Comparison of ENCODE assay signal across 24 cellular contexts in the genomic region with DNA sequence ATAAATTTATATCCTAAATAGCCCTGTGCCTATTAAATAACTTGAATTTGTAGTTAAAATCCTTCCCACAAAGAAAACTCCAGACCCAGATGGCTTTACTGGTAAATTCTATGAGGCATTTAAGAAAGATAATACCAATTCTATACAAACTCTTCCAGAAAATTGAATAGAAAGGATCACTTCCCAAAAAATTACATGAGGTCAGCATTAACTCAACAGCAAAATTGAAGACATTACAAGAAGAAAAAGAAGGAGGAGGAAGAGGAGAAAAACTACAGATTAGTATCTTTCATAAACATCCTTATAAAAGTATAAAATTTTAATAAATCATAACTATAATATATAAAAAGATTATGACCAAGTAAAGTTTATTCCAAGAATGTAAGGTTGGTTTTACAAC. TPM values are rescaled to one million over a fixed set of nuclear protein-coding genes. Genes with fewer than 3 reads are reported as not detected.
A peak's percentile ranks its signal among the peaks of the same experiment; 100 is the strongest.
DNase-seq lines count a peak whose midpoint lies in the region; ATAC-seq, FAIRE-seq and TF ChIP-seq lines count a peak whose summit lies in the region.
"Had no signal": no experiment of that assay in that cellular context is flagged by ENCODE, and none has a peak within 500 bp of the region (broad histone marks: within the 10 kb centered on the region; RNA-seq: fewer than 3 reads in every experiment).

No MANE protein-coding gene starts in this region.

- H2AK9ac ChIP-seq in IMR-90 (replicated peaks; ENCODE audit: low read depth, low read length, poor library complexity) = no peak overlapping the region

- H3K9ac ChIP-seq in HepG2 (ENCODE audit: insufficient read depth, low read depth, low read length) (no peak overlapping the region), IMR-90 (ENCODE audit: low read depth, low read length) (no peak overlapping the region), K562 (ENCODE audit: insufficient read depth in 1 of 2, low read depth in 2 of 2, low read length in 2 of 2) (no peak overlapping the region), kidney (ENCODE audit: low read length in 2 of 2) (no peak overlapping the region)
- H3K9ac ChIP-seq: BLaER1 had no signal

- no peak overlapping the region for H3K56ac ChIP-seq in IMR-90 (ENCODE audit: extremely low read depth, insufficient read depth, low read length)

- TF ChIP-seq EP300 in HepG2 (IDR thresholded peaks at IDR 0.05; ENCODE audit: low read depth in 2 of 2, low read length in 2 of 2) (no peak), HepG2 (CRISPR knock-in tag; IDR thresholded peaks at IDR 0.05; ENCODE audit: borderline replicate concordance) (no peak), K562 (IDR thresholded peaks at IDR 0.05; ENCODE audit: low read length) (no peak)

- H4K20me1 ChIP-seq in HepG2 (ENCODE audit: insufficient read depth, low read length) (no peaks in the 10 kb centered on the region), IMR-90 (ENCODE audit: insufficient read depth, low read length) (no peaks in the 10 kb centered on the region), K562 (replicated peaks; ENCODE audit: control insufficient read depth, insufficient read depth, low read length) (no peaks in the 10 kb centered on the region)
- H4K20me1 ChIP-seq: BLaER1 had no signal

- H2AFZ ChIP-seq in HepG2 (ENCODE audit: low read length) (no peak overlapping the region), IMR-90 (replicated peaks; ENCODE audit: low read length, poor library complexity) (no peak overlapping the region), K562 (ENCODE audit: low read depth, low read length) (no peak overlapping the region)

- no peaks in the 10 kb centered on the region for H3K36me3 ChIP-seq in HepG2 (replicated peaks in 1 of 2; ENCODE audit: control insufficient read depth in 1 of 2, insufficient read depth in 2 of 2, low read length in 2 of 2)
- H3K36me3 ChIP-seq in right lobe of liver = no peaks in the 10 kb centered on the region
- no peaks in the 10 kb centered on the region for H3K36me3 ChIP-seq in IMR-90 (ENCODE audit: control insufficient read depth, insufficient read depth, low read length)
- H3K36me3 ChIP-seq in K562 (ENCODE audit: control insufficient read depth, insufficient read depth, low read length) = no peaks in the 10 kb centered on the region
- H3K36me3 ChIP-seq in kidney (ENCODE audit: control insufficient read depth in 1 of 2, insufficient read depth in 2 of 2, low read length in 2 of 2) = no peaks in the 10 kb centered on the region
- H3K36me3 ChIP-seq: BE2C, BLaER1 had no signal

- no peak for DNase-seq in HepG2 (ENCODE audit: low spot score)
- no peak for DNase-seq in right lobe of liver
- DNase-seq in IMR-90 = no peak
- DNase-seq in K562 (ENCODE audit: extremely low read depth in 1 of 4, low spot score in 3 of 4) = no peak
- no peak for DNase-seq in kidney
- no peak for DNase-seq in activated T-cell treated with anti-CD3 and anti-CD28 coated beads, Interleukin-2, amount 50 U/mL, for 48 hours
- no peak for DNase-seq in anterior cingulate cortex (lab: John Stamatoyannopoulos, UW)
- no peak for DNase-seq in DMS 273 (lab: John Stamatoyannopoulos, UW; ENCODE audit: unreplicated experiment)
- DNase-seq: ACHN; BE2C; C1 segment of cervical spinal cord; CD4-positive, alpha-beta memory T cell; CD4-positive, CD25-positive, alpha-beta regulatory T cell; CD8-positive, alpha-beta memory T cell; COR-L47; DMS79 treated with DMSO at 0.1 percent for 48 hours; GF-D8 had no signal

- no peaks in the 10 kb centered on the region for H3K79me2 ChIP-seq in HepG2 (ENCODE audit: insufficient read depth, low read length)
- no peaks in the 10 kb centered on the region for H3K79me2 ChIP-seq in K562 (ENCODE audit: control insufficient read depth, insufficient read depth, low read length)

- H3K9me1 ChIP-seq in IMR-90 (ENCODE audit: insufficient read depth, low read length) (no peaks in the 10 kb centered on the region), K562 (ENCODE audit: control insufficient read depth, insufficient read depth, low read length) (no peaks in the 10 kb centered on the region)

- H4K5ac ChIP-seq in IMR-90 (ENCODE audit: low read depth, low read length) = no peak overlapping the region

- peaks cover 0 to 1% of the 10 kb centered on the region in 2 experiments; a peak in 3 of 5 replicates for H3K27me3 ChIP-seq in HepG2 (ENCODE audit: control insufficient read depth in 1 of 2, insufficient read depth in 2 of 2, low read length in 2 of 2)
- no peaks in the 10 kb centered on the region for H3K27me3 ChIP-seq in right lobe of liver
- H3K27me3 ChIP-seq in IMR-90 (ENCODE audit: control insufficient read depth, insufficient read depth, low read length) = no peaks in the 10 kb centered on the region
- H3K27me3 ChIP-seq in K562 (ENCODE audit: control insufficient read depth in 2 of 2, insufficient read depth in 2 of 2, low read length in 2 of 2) = peaks cover 0 to 4% of the 10 kb centered on the region in 2 experiments; a peak in 2 of 5 replicates
- H3K27me3 ChIP-seq: BE2C, BLaER1 had no signal

- no peak overlapping the region for H4K8ac ChIP-seq in IMR-90 (ENCODE audit: low read depth in 2 of 2, low read length in 2 of 2)

- no peaks in the 10 kb centered on the region for H3K4me1 ChIP-seq in HepG2 (ENCODE audit: insufficient read depth, low read length)
- no peaks in the 10 kb centered on the region for H3K4me1 ChIP-seq in right lobe of liver
- no peaks in the 10 kb centered on the region for H3K4me1 ChIP-seq in IMR-90 (ENCODE audit: control insufficient read depth, insufficient read depth, low read length)
- H3K4me1 ChIP-seq in K562 (replicated peaks in 1 of 2; ENCODE audit: control insufficient read depth in 2 of 2, insufficient read depth in 2 of 2, low read length in 2 of 2) = no peaks in the 10 kb centered on the region
- no peaks in the 10 kb centered on the region for H3K4me1 ChIP-seq in kidney (ENCODE audit: control insufficient read depth in 1 of 2, insufficient read depth in 1 of 2, low read depth in 1 of 2, low read length in 2 of 2)
- H3K4me1 ChIP-seq: BE2C had no signal

- H2BK20ac ChIP-seq in IMR-90 (ENCODE audit: low read depth, low read length) = no peak overlapping the region

- no peak for TF ChIP-seq POLR2A in HepG2 (IDR thresholded peaks at IDR 0.05; ENCODE audit: insufficient read depth in 1 of 2, low read depth in 2 of 2, low read length in 2 of 2)
- TF ChIP-seq POLR2A in right lobe of liver (IDR thresholded peaks at IDR 0.05) = no peak
- no peak for TF ChIP-seq POLR2A in IMR-90 (IDR thresholded peaks at IDR 0.05; ENCODE audit: low read depth, low read length)
- no peak for TF ChIP-seq POLR2A in K562 (conservative IDR thresholded peaks at IDR 0.05)

- H2BK120ac ChIP-seq in IMR-90 (ENCODE audit: low read depth, low read length) = no peak overlapping the region

- no peak overlapping the region for H2AK5ac ChIP-seq in IMR-90 (ENCODE audit: low read depth, low read length)

- H3K4me2 ChIP-seq in HepG2 (ENCODE audit: low read depth, low read length) (no peak overlapping the region), IMR-90 (ENCODE audit: low read depth, low read length) (no peak overlapping the region), K562 (ENCODE audit: insufficient read depth, low read length) (no peak overlapping the region)
- H3K4me2 ChIP-seq: BLaER1 had no signal

- dilution Hi-C loops in IMR-90 (cut with HindIII; ENCODE audit: low sequenced_read_pairs, unreplicated experiment) = no loop called here

- TF ChIP-seq CTCF in HepG2 (CRISPR knock-in tag; IDR thresholded peaks at IDR 0.05) (no peak), right lobe of liver (IDR thresholded peaks at IDR 0.05) (no peak), IMR-90 (conservative IDR thresholded peaks at IDR 0.05; ENCODE audit: low read depth, low read length) (no peak), K562 (IDR thresholded peaks at IDR 0.05 in 2 of 3, conservative IDR thresholded peaks at IDR 0.05 in 1 of 3; ENCODE audit: insufficient read depth in 2 of 3, low read depth in 1 of 3, low read length in 3 of 3) (no peak), kidney (IDR thresholded peaks at IDR 0.05; ENCODE audit: borderline replicate concordance, extremely low read depth, insufficient read depth) (no peak)

- H3K9me3 ChIP-seq in HepG2 (ENCODE audit: low read length) (no peaks in the 10 kb centered on the region), right lobe of liver (no peaks in the 10 kb centered on the region), IMR-90 (ENCODE audit: control insufficient read depth, insufficient read depth, low read length) (no peaks in the 10 kb centered on the region), K562 (replicated peaks; ENCODE audit: control insufficient read depth, insufficient read depth, low read depth, low read length) (no peaks in the 10 kb centered on the region), kidney (ENCODE audit: control insufficient read depth in 1 of 2, low read length in 2 of 2) (peaks cover 0 to 6% of the 10 kb centered on the region in 2 donors)
- H3K9me3 ChIP-seq: BE2C, BLaER1 had no signal

- POLR2A ChIA-PET in HepG2 (lab: Yijun Ruan, JAX) = no interaction called here
- POLR2A ChIA-PET in IMR-90 (lab: Charles Lee; ENCODE audit: unreplicated experiment) = no interaction called here
- POLR2A ChIA-PET in K562 (lab: Yijun Ruan, JAX) = no interaction called here

- H2BK15ac ChIP-seq in IMR-90 (ENCODE audit: low read depth, low read length) = no peak overlapping the region

- in situ Hi-C loops in HepG2 (cut with HindIII; ENCODE audit: extremely low pct_ligation_motif_present, low pct_unique_long_range_greater_than_20kb) = no loop called here
- in situ Hi-C loops in IMR-90 (cut with MboI; ENCODE audit: low sequenced_read_pairs) = no loop called here
- in situ Hi-C loops in K562 (cut with MboI) = no loop called here

- no peak for TF ChIP-seq RAD21 in HepG2 (CRISPR knock-in tag; IDR thresholded peaks at IDR 0.05)
- no peak for TF ChIP-seq RAD21 in IMR-90 (IDR thresholded peaks at IDR 0.05; ENCODE audit: low read length)
- TF ChIP-seq RAD21 in K562 (CRISPR knock-in tag; conservative IDR thresholded peaks at IDR 0.05 in 1 of 2, IDR thresholded peaks at IDR 0.05 in 1 of 2) = no peak

- H4K91ac ChIP-seq in IMR-90 (ENCODE audit: insufficient read depth, low read depth, low read length) = no peak overlapping the region

- FAIRE-seq in HepG2 (lab: Jason Lieb, UNC) (no peak), K562 (lab: Jason Lieb, UNC) (no peak), kidney (lab: Jason Lieb, UNC) (peak; percentile 33)
- FAIRE-seq: GM12891, GM19239 had no signal

- H3K79me1 ChIP-seq in IMR-90 (ENCODE audit: low read depth in 1 of 2, low read length in 2 of 2) = no peaks in the 10 kb centered on the region

- H3K4me3 ChIP-seq in HepG2 (replicated peaks in 1 of 3; ENCODE audit: insufficient read depth in 1 of 3, low read depth in 2 of 3, low read length in 3 of 3) = no peak overlapping the region
- H3K4me3 ChIP-seq in right lobe of liver = no peak overlapping the region
- no peak overlapping the region for H3K4me3 ChIP-seq in IMR-90 (ENCODE audit: insufficient read depth, low read depth, low read length)
- H3K4me3 ChIP-seq in K562 = no peak overlapping the region
- no peak overlapping the region for H3K4me3 ChIP-seq in kidney (ENCODE audit: low read length in 2 of 2)
- H3K4me3 ChIP-seq: BLaER1 had no signal

- CTCF ChIA-PET in HepG2 (lab: Yijun Ruan, JAX; ENCODE audit: low intra/inter-chr PET ratio, low total read pairs) = no interaction called here
- CTCF ChIA-PET in IMR-90 (lab: Yijun Ruan, JAX) = no interaction called here
- CTCF ChIA-PET in K562 (lab: Yijun Ruan, JAX; ENCODE audit: low intra/inter-chr PET ratio) = no interaction called here

- BruUV-seq in HepG2 (replicated peaks; lab: Mats Ljungman, UMichigan) (no TSS peak), IMR-90 (replicated peaks; lab: Mats Ljungman, UMichigan) (no TSS peak), K562 (replicated peaks; lab: Mats Ljungman, UMichigan) (no TSS peak)

- intact Hi-C loops in HepG2 (cut with micrococcal nuclease; ENCODE audit: unreplicated experiment) (no loop called here), right lobe of liver (cut with DNase I) (no loop called here), IMR-90 (cut with micrococcal nuclease) (loop anchor here (10.0 kb wide), 1 partner anchor 138 kb away; no protein-coding TSS in a partner anchor), K562 (cut with micrococcal nuclease) (no loop called here), kidney (cut with DNase I) (no loop called here)

- no peak overlapping the region for H3K23ac ChIP-seq in IMR-90 (ENCODE audit: low read depth, low read length)

- no peak overlapping the region for H2BK5ac ChIP-seq in IMR-90 (ENCODE audit: low read depth, low read length, poor library complexity, severe bottlenecking)

- H3K4ac ChIP-seq in IMR-90 (ENCODE audit: low read depth, low read length) = no peak overlapping the region

- no peak overlapping the region for H3K27ac ChIP-seq in HepG2 (ENCODE audit: extremely low read length, insufficient read depth, low read length)
- H3K27ac ChIP-seq in right lobe of liver = no peak overlapping the region
- H3K27ac ChIP-seq in IMR-90 (ENCODE audit: insufficient read depth, low read length) = no peak overlapping the region
- H3K27ac ChIP-seq in K562 (ENCODE audit: extremely low read depth, low read depth, low read length) = no peak overlapping the region
- no peak overlapping the region for H3K27ac ChIP-seq in kidney (ENCODE audit: low read depth in 2 of 2, low read length in 2 of 2)
- H3K27ac ChIP-seq: 22Rv1, BLaER1 had no signal

- no peak overlapping the region for H3K14ac ChIP-seq in IMR-90 (replicated peaks; ENCODE audit: low read depth, low read length)

- H3K18ac ChIP-seq in IMR-90 (ENCODE audit: low read depth, low read length) = no peak overlapping the region

- ATAC-seq in HepG2 = no peak
- ATAC-seq in right lobe of liver = no peak
- no peak for ATAC-seq in IMR-90 (ENCODE audit: low read depth)
- no peak for ATAC-seq in K562

RNA-seq across cellular contexts. Expression of gene SLC6A11, which starts 29.4 kb away (rescaled TPM):
- total RNA-seq in HepG2 (2016; rRNA removed; fragmentation: Illumina TruSeq; extraction: Trizol) (16.4 and 34.5 TPM in 2 replicates), right lobe of liver (under 1 TPM in 5 of 6 experiments, not detected in 1; 0.06 to 0.42 (median 0.12) TPM), IMR-90 (2012; rRNA removed) (not detected in 2 replicates), K562 (2014; rRNA removed) (not detected in 2 replicates), K562 (2014; rRNA removed; fragmentation: Illumina TruSeq; extraction: Trizol) (not detected in 2 replicates), K562 (2015; rRNA removed; fragmentation: Illumina TruSeq; extraction: Trizol) (not detected in 2 replicates), K562 (2021) (not detected in 2 replicates), kidney (0.38 TPM)
- total RNA-seq in HepG2 (2016; cell fraction: cytosol; rRNA removed; fragmentation: Illumina TruSeq; extraction: Trizol; ENCODE audit: low read depth) = 3.6 and 3.7 TPM in 2 replicates
- 15.1 and 36.1 TPM in 2 replicates for total RNA-seq in HepG2 (2016; cell fraction: insoluble cytoplasmic fraction; rRNA removed; fragmentation: Illumina TruSeq; extraction: Trizol)
- total RNA-seq in HepG2 (2016; cell fraction: membrane; rRNA removed; fragmentation: Illumina TruSeq; extraction: Trizol) = 10.4 and 11.0 TPM in 2 replicates
- 42.8 and 45.6 TPM in 2 replicates for total RNA-seq in HepG2 (2016; cell fraction: nucleus; rRNA removed; fragmentation: Illumina TruSeq; extraction: Trizol)
- polyA plus RNA-seq in HepG2 (2011; rRNA removed) (17.9 and 30.4 TPM in 2 replicates), IMR-90 (2012; rRNA removed) (not detected in 2 replicates), K562 (2011; rRNA removed) (not detected in 2 replicates), K562 (2014; fragmentation: Illumina TruSeq; extraction: Trizol) (not detected in 2 replicates), K562 (2014; fragmentation: Nextera tagmentation; extraction: Ambion mirVana) (under 1 TPM in 1 of 2 experiments, not detected in 1; 0.04 TPM), K562 (2014; rRNA removed) (not detected in 2 replicates), kidney (ENCODE audit: insufficient read depth, low read depth, low replicate concordance) (not detected)
- 11.3 and 15.1 TPM in 2 replicates for polyA plus RNA-seq in HepG2 (2011; cell fraction: cytosol; rRNA removed)
- polyA plus RNA-seq in HepG2 (2011; cell fraction: nucleus; rRNA removed) = 48.6 and 62.7 TPM in 2 replicates
- 10.5 and 12.6 TPM in 2 replicates for polyA plus RNA-seq in HepG2 (2012)
- 2.5 TPM in 2 replicates for polyA plus RNA-seq in HepG2 (2016; cell fraction: cytosol; fragmentation: Illumina TruSeq; extraction: Trizol; ENCODE audit: low read depth)
- polyA plus RNA-seq in HepG2 (2016; cell fraction: insoluble cytoplasmic fraction; fragmentation: Illumina TruSeq; extraction: Trizol; ENCODE audit: low read depth) = 11.9 and 14.6 TPM in 2 replicates
- 5.5 and 6.6 TPM in 2 replicates for polyA plus RNA-seq in HepG2 (2016; cell fraction: membrane; fragmentation: Illumina TruSeq; extraction: Trizol; ENCODE audit: low read depth)
- polyA plus RNA-seq in HepG2 (2016; cell fraction: nucleus; fragmentation: Illumina TruSeq; extraction: Trizol; ENCODE audit: insufficient read depth, low read depth) = 51.4 and 54.6 TPM in 2 replicates
- polyA minus RNA-seq in HepG2 (2011; rRNA and poly(A)+ RNA removed; ENCODE audit: low replicate concordance) = 0.02 and 26.3 TPM in 2 replicates
- 7.0 and 11.0 TPM in 2 replicates for polyA minus RNA-seq in HepG2 (2011; cell fraction: cytosol; rRNA and poly(A)+ RNA removed)
- 34.5 and 44.1 TPM in 2 replicates for polyA minus RNA-seq in HepG2 (2011; cell fraction: nucleus; rRNA and poly(A)+ RNA removed)
- polyA plus RNA-seq in IMR-90 (2012; cell fraction: cytosol; rRNA removed) = not detected in 2 replicates
- not detected in 2 replicates for polyA plus RNA-seq in IMR-90 (2012; cell fraction: nucleus; rRNA removed; ENCODE audit: low replicate concordance)
- not detected in 2 replicates for total RNA-seq in K562 (2011; cell fraction: chromatin; rRNA removed; ENCODE audit: low replicate concordance)
- not detected in 2 replicates for total RNA-seq in K562 (2011; cell fraction: nucleolus; rRNA removed)
- 0.61 TPM in 1 of 2 replicates, not detected in the other for total RNA-seq in K562 (2011; cell fraction: nucleoplasm; rRNA removed)
- not detected in 2 replicates for polyA plus RNA-seq in K562 (2011; cell fraction: cytosol; rRNA removed)
- polyA plus RNA-seq in K562 (2011; cell fraction: nucleus; rRNA removed) = not detected in 2 replicates
- polyA plus RNA-seq in K562 (2012) = not detected in 2 replicates
- not detected in 2 replicates for polyA minus RNA-seq in K562 (2011; rRNA and poly(A)+ RNA removed)
- not detected in 2 replicates for polyA minus RNA-seq in K562 (2011; cell fraction: cytosol; rRNA and poly(A)+ RNA removed)
- polyA minus RNA-seq in K562 (2011; cell fraction: nucleus; rRNA and poly(A)+ RNA removed) = not detected in 2 replicates
- total RNA-seq: A673; CD4-positive, alpha-beta memory T cell; CD4-positive, CD25-positive, alpha-beta regulatory T cell; CD8-positive, alpha-beta memory T cell had no signal
- polyA plus RNA-seq: AG04450; CD14-positive monocyte; CD4-positive, alpha-beta memory T cell; CD4-positive, CD25-positive, alpha-beta regulatory T cell; CD8-positive, alpha-beta memory T cell had no signal

Comparison
In these comparisons a context has a peak if more than half of its experiments do, and no peak if none do; other contexts are left out.
1. Of the 241 proteins assayed by ChIP-seq in both HepG2 and K562: peak only in HepG2: none; only in K562: none; in both: MAFF and MAFK; in neither: 239.